Comparison of ENCODE assay signal across 9 cellular contexts in genomic region chr5:137753986-137754235, GRCh38. TPM values are rescaled to one million over a fixed set of nuclear protein-coding genes. Genes with fewer than 3 reads are reported as not detected.
A peak's percentile ranks its signal among the peaks of the same experiment; 100 is the strongest.
DNase-seq lines count a peak whose midpoint lies in the region; ATAC-seq, FAIRE-seq and TF ChIP-seq lines count a peak whose summit lies in the region.
"Had no signal": no experiment of that assay in that cellular context is flagged by ENCODE, and none has a peak within 500 bp of the region (broad histone marks: within the 10 kb centered on the region; RNA-seq: fewer than 3 reads in every experiment).

No MANE protein-coding gene starts in this region.

- TF ChIP-seq RAD21 in HepG2 (CRISPR knock-in tag; IDR thresholded peaks at IDR 0.05), result no peak

- H3K4me3 Mint-ChIP-seq in astrocyte (ENCODE audit: unreplicated experiment), result peak overlapping the region; percentile 98

- peak overlapping the region; percentile 99 for H3K27ac ChIP-seq in astrocyte (ENCODE audit: low read depth, low read length)
- H3K27ac ChIP-seq in HepG2 (ENCODE audit: extremely low read length, insufficient read depth, low read length), result peak overlapping the region; percentile 99
- H3K27ac ChIP-seq in tibial nerve, result peak overlapping the region; percentile 88 to 99 (median 98)

- POLR2A ChIA-PET in HepG2 (lab: Yijun Ruan, JAX), result interaction anchor here (0.7 to 1.7 kb wide), 4 partner anchors 19 to 530 kb away, joined by 3 to 7 read pairs (median 4); partner anchors contain the start of gene FAM13B

- TF ChIP-seq EP300 in HepG2 (IDR thresholded peaks at IDR 0.05; ENCODE audit: low read depth in 2 of 2, low read length in 2 of 2), result no peak
- TF ChIP-seq EP300 in HepG2 (CRISPR knock-in tag; IDR thresholded peaks at IDR 0.05; ENCODE audit: borderline replicate concordance), result no peak
- TF ChIP-seq EP300 in tibial nerve (IDR thresholded peaks at IDR 0.05), result no peak

- peaks cover 7% of the 10 kb centered on the region for H3K36me3 Mint-ChIP-seq in astrocyte (ENCODE audit: low read depth, unreplicated experiment)

- ATAC-seq in HG03354 (IDR thresholded peaks at IDR 0.05; ENCODE audit: poor library complexity, severe bottlenecking, unreplicated experiment), result peak; percentile 13
- ATAC-seq in HepG2, result peak; percentile 21

- peak overlapping the region; percentile 100 for H3K27ac Mint-ChIP-seq in astrocyte (ENCODE audit: unreplicated experiment)

- H3K36me3 ChIP-seq in astrocyte (ENCODE audit: insufficient read depth, low read length) (peaks cover 8% of the 10 kb centered on the region), HepG2 (replicated peaks in 1 of 2; ENCODE audit: control insufficient read depth in 1 of 2, insufficient read depth in 2 of 2, low read length in 2 of 2) (no peaks in the 10 kb centered on the region), tibial nerve (peaks cover 0 to 3% (median 0%) of the 10 kb centered on the region in 3 donors)

- DNase-seq in stimulated activated CD4-positive, alpha-beta T cell treated with anti-CD3 and anti-CD28 coated beads, Interleukin-2, amount 100 ng/mL, for 4 hours (ENCODE audit: low read depth), result peak; percentile 36
- no peak for DNase-seq in stimulated activated CD4-positive, alpha-beta T cell treated with anti-CD3 and anti-CD28 coated beads, Interleukin-4, amount 100 ng/mL, for 4 hours
- DNase-seq in astrocyte (ENCODE audit: low read depth) (no peak), HepG2 (ENCODE audit: low spot score) (no peak), tibial nerve (ENCODE audit: low spot score in 2 of 2) (no peak), kidney tubule cell (ENCODE audit: low spot score) (no peak), G401 (ENCODE audit: low spot score) (no peak)

- peaks cover 49% of the 10 kb centered on the region for H4K20me1 ChIP-seq in astrocyte (ENCODE audit: insufficient read depth, low read length)
- peaks cover 23% of the 10 kb centered on the region for H4K20me1 ChIP-seq in HepG2 (ENCODE audit: insufficient read depth, low read length)

- TF ChIP-seq CTCF in astrocyte (IDR thresholded peaks at IDR 0.05; ENCODE audit: insufficient read depth, low read depth, low read length) (no peak), HepG2 (CRISPR knock-in tag; IDR thresholded peaks at IDR 0.05) (no peak), tibial nerve (IDR thresholded peaks at IDR 0.05) (no peak)

- FAIRE-seq in astrocyte (lab: Jason Lieb, UNC), result no peak
- FAIRE-seq in HepG2 (lab: Jason Lieb, UNC), result no peak
- FAIRE-seq: islet of Langerhans had no signal

- WGBS in HepG2 (ENCODE audit: low lambda C conversion rate), result 1% methylated on average over 11 of the region's 21 CpGs
- WGBS in tibial nerve, 2 donors, result 0% methylated on average over 21 of the region's 21 CpGs

- H3K27me3 Mint-ChIP-seq in astrocyte (ENCODE audit: low read depth, unreplicated experiment), result no peaks in the 10 kb centered on the region

- H3K9me3 Mint-ChIP-seq in astrocyte (ENCODE audit: unreplicated experiment), result peaks cover under 1% of the 10 kb centered on the region

- H3K27me3 ChIP-seq in astrocyte (ENCODE audit: insufficient read depth, low read length) (no peaks in the 10 kb centered on the region), HepG2 (ENCODE audit: control insufficient read depth in 1 of 2, insufficient read depth in 2 of 2, low read length in 2 of 2) (peaks cover 1 to 8% of the 10 kb centered on the region in 2 experiments; a peak in 2 of 5 replicates), tibial nerve (no peaks in the 10 kb centered on the region)

- H2AFZ ChIP-seq in astrocyte (ENCODE audit: low read depth, low read length) (peak overlapping the region; percentile 22), HepG2 (ENCODE audit: low read length) (no peak overlapping the region)

- intact Hi-C loops in HepG2 (cut with micrococcal nuclease; ENCODE audit: unreplicated experiment), result loop anchor here (10.0 kb wide), 1 partner anchor 141 kb away; no protein-coding TSS in a partner anchor

- peaks cover 3% of the 10 kb centered on the region for H3K4me1 ChIP-seq in astrocyte (ENCODE audit: insufficient read depth, low read length)
- H3K4me1 ChIP-seq in HepG2 (ENCODE audit: insufficient read depth, low read length), result peaks cover 36% of the 10 kb centered on the region
- H3K4me1 ChIP-seq in tibial nerve, result peaks cover 0 to 45% (median 12%) of the 10 kb centered on the region in 4 donors

- no peaks in the 10 kb centered on the region for H3K9me3 ChIP-seq in astrocyte (ENCODE audit: insufficient read depth, low read depth, low read length)
- H3K9me3 ChIP-seq in HepG2 (ENCODE audit: low read length), result no peaks in the 10 kb centered on the region
- no peaks in the 10 kb centered on the region for H3K9me3 ChIP-seq in tibial nerve

- H3K4me2 ChIP-seq in astrocyte (ENCODE audit: low read length), result peak overlapping the region; percentile 93
- H3K4me2 ChIP-seq in HepG2 (ENCODE audit: low read depth, low read length), result peak overlapping the region; percentile 70

- CTCF ChIA-PET in HepG2 (lab: Yijun Ruan, JAX; ENCODE audit: low intra/inter-chr PET ratio, low total read pairs), result no interaction called here

- BruUV-seq in HepG2 (replicated peaks; lab: Mats Ljungman, UMichigan), result no TSS peak

- peak overlapping the region; percentile 93 for H3K4me3 ChIP-seq in astrocyte (ENCODE audit: insufficient read depth, low read depth, low read length)
- peak overlapping the region; percentile 89 to 100 (median 98) for H3K4me3 ChIP-seq in HepG2 (replicated peaks in 1 of 3; ENCODE audit: insufficient read depth in 1 of 3, low read depth in 2 of 3, low read length in 3 of 3)
- H3K4me3 ChIP-seq in tibial nerve, result peak overlapping the region; percentile 52 to 90 (median 84)

- peaks cover 52% of the 10 kb centered on the region for H3K79me2 ChIP-seq in astrocyte (ENCODE audit: insufficient read depth, low read length)
- H3K79me2 ChIP-seq in HepG2 (ENCODE audit: insufficient read depth, low read length), result peaks cover 38% of the 10 kb centered on the region

- H3K9ac ChIP-seq in astrocyte (ENCODE audit: low read length) (peak overlapping the region; percentile 98), HepG2 (ENCODE audit: insufficient read depth, low read depth, low read length) (peak overlapping the region; percentile 99)

- peaks cover 13% of the 10 kb centered on the region for H3K4me1 Mint-ChIP-seq in astrocyte (ENCODE audit: low read depth, unreplicated experiment)

- no peak for TF ChIP-seq POLR2A in HepG2 (IDR thresholded peaks at IDR 0.05; ENCODE audit: insufficient read depth in 1 of 2, low read depth in 2 of 2, low read length in 2 of 2)
- TF ChIP-seq POLR2A in tibial nerve (IDR thresholded peaks at IDR 0.05), result no peak

- in situ Hi-C loops in HepG2 (cut with HindIII; ENCODE audit: extremely low pct_ligation_motif_present, low pct_unique_long_range_greater_than_20kb) (no loop called here), G401 (cut with HindIII; ENCODE audit: low sequenced_read_pairs) (no loop called here)

RNA-seq across cellular contexts. Expression of gene HNRNPA0, which starts 0.3 kb away (rescaled TPM):
- 29.5 and 30.2 TPM in 2 replicates for total RNA-seq in astrocyte
- 12.9 and 16.9 TPM in 2 replicates for total RNA-seq in HepG2 (2016; rRNA removed; fragmentation: Illumina TruSeq; extraction: Trizol)
- total RNA-seq in HepG2 (2016; cell fraction: cytosol; rRNA removed; fragmentation: Illumina TruSeq; extraction: Trizol; ENCODE audit: low read depth), result 2.5 TPM in 2 replicates
- total RNA-seq in HepG2 (2016; cell fraction: insoluble cytoplasmic fraction; rRNA removed; fragmentation: Illumina TruSeq; extraction: Trizol), result 14.9 TPM in 2 replicates
- 8.5 and 8.9 TPM in 2 replicates for total RNA-seq in HepG2 (2016; cell fraction: membrane; rRNA removed; fragmentation: Illumina TruSeq; extraction: Trizol)
- 10.5 and 11.0 TPM in 2 replicates for total RNA-seq in HepG2 (2016; cell fraction: nucleus; rRNA removed; fragmentation: Illumina TruSeq; extraction: Trizol)
- polyA plus RNA-seq in HepG2 (2011; rRNA removed), result 9.0 and 9.6 TPM in 2 replicates
- 9.8 and 11.3 TPM in 2 replicates for polyA plus RNA-seq in HepG2 (2011; cell fraction: cytosol; rRNA removed)
- 4.5 and 4.6 TPM in 2 replicates for polyA plus RNA-seq in HepG2 (2011; cell fraction: nucleus; rRNA removed)
- 15.9 and 21.6 TPM in 2 replicates for polyA plus RNA-seq in HepG2 (2012)
- polyA plus RNA-seq in HepG2 (2016; cell fraction: cytosol; fragmentation: Illumina TruSeq; extraction: Trizol; ENCODE audit: low read depth), result 3.6 and 3.8 TPM in 2 replicates
- 39.4 and 44.5 TPM in 2 replicates for polyA plus RNA-seq in HepG2 (2016; cell fraction: insoluble cytoplasmic fraction; fragmentation: Illumina TruSeq; extraction: Trizol; ENCODE audit: low read depth)
- 10.7 and 10.9 TPM in 2 replicates for polyA plus RNA-seq in HepG2 (2016; cell fraction: membrane; fragmentation: Illumina TruSeq; extraction: Trizol; ENCODE audit: low read depth)
- 24.8 and 26.2 TPM in 2 replicates for polyA plus RNA-seq in HepG2 (2016; cell fraction: nucleus; fragmentation: Illumina TruSeq; extraction: Trizol; ENCODE audit: insufficient read depth, low read depth)
- polyA minus RNA-seq in HepG2 (2011; rRNA and poly(A)+ RNA removed; ENCODE audit: low replicate concordance), result 9.1 and 9.6 TPM in 2 replicates
- polyA minus RNA-seq in HepG2 (2011; cell fraction: cytosol; rRNA and poly(A)+ RNA removed), result 10.9 and 13.7 TPM in 2 replicates
- polyA minus RNA-seq in HepG2 (2011; cell fraction: nucleus; rRNA and poly(A)+ RNA removed), result 6.5 and 8.1 TPM in 2 replicates
- 10 to 100 TPM; 12.6 to 17.0 (median 15.0) TPM for total RNA-seq in tibial nerve
- total RNA-seq in G401 (2014; rRNA removed; shearing (Covaris generic)), result 79.3 and 83.7 TPM in 2 replicates

RNA-seq across cellular contexts. Expression of gene KLHL3, which starts 18.0 kb away (rescaled TPM):
- 8.9 and 11.8 TPM in 2 replicates for total RNA-seq in astrocyte
- total RNA-seq in HepG2 (2016; rRNA removed; fragmentation: Illumina TruSeq; extraction: Trizol), result 0.02 TPM in 1 of 2 replicates, not detected in the other
- not detected in 2 replicates for total RNA-seq in HepG2 (2016; cell fraction: cytosol; rRNA removed; fragmentation: Illumina TruSeq; extraction: Trizol; ENCODE audit: low read depth)
- total RNA-seq in HepG2 (2016; cell fraction: insoluble cytoplasmic fraction; rRNA removed; fragmentation: Illumina TruSeq; extraction: Trizol), result 0.02 and 0.09 TPM in 2 replicates
- total RNA-seq in HepG2 (2016; cell fraction: membrane; rRNA removed; fragmentation: Illumina TruSeq; extraction: Trizol), result 0.10 and 0.46 TPM in 2 replicates
- 0.09 TPM in 1 of 2 replicates, not detected in the other for total RNA-seq in HepG2 (2016; cell fraction: nucleus; rRNA removed; fragmentation: Illumina TruSeq; extraction: Trizol)
- polyA plus RNA-seq in HepG2 (2011; rRNA removed), result 0.08 and 0.10 TPM in 2 replicates
- 0.11 and 0.12 TPM in 2 replicates for polyA plus RNA-seq in HepG2 (2011; cell fraction: cytosol; rRNA removed)
- 0.31 and 0.54 TPM in 2 replicates for polyA plus RNA-seq in HepG2 (2011; cell fraction: nucleus; rRNA removed)
- polyA plus RNA-seq in HepG2 (2012), result 0.15 and 0.20 TPM in 2 replicates
- polyA plus RNA-seq in HepG2 (2016; cell fraction: cytosol; fragmentation: Illumina TruSeq; extraction: Trizol; ENCODE audit: low read depth), result not detected in 2 replicates
- polyA plus RNA-seq in HepG2 (2016; cell fraction: insoluble cytoplasmic fraction; fragmentation: Illumina TruSeq; extraction: Trizol; ENCODE audit: low read depth), result 0.04 TPM in 1 of 2 replicates, not detected in the other
- polyA plus RNA-seq in HepG2 (2016; cell fraction: membrane; fragmentation: Illumina TruSeq; extraction: Trizol; ENCODE audit: low read depth), result not detected in 2 replicates
- not detected in 2 replicates for polyA plus RNA-seq in HepG2 (2016; cell fraction: nucleus; fragmentation: Illumina TruSeq; extraction: Trizol; ENCODE audit: insufficient read depth, low read depth)
- 0.16 and 16.6 TPM in 2 replicates for polyA minus RNA-seq in HepG2 (2011; rRNA and poly(A)+ RNA removed; ENCODE audit: low replicate concordance)
- 0.18 TPM in 1 of 2 replicates, not detected in the other for polyA minus RNA-seq in HepG2 (2011; cell fraction: cytosol; rRNA and poly(A)+ RNA removed)
- 0.37 and 0.52 TPM in 2 replicates for polyA minus RNA-seq in HepG2 (2011; cell fraction: nucleus; rRNA and poly(A)+ RNA removed)
- 10 to 100 TPM; 22.5 to 35.7 (median 27.5) TPM for total RNA-seq in tibial nerve
- 0.86 and 1.2 TPM in 2 replicates for total RNA-seq in G401 (2014; rRNA removed; shearing (Covaris generic))
